Comparison of ENCODE assay signal across 12 cellular contexts in the genomic region with DNA sequence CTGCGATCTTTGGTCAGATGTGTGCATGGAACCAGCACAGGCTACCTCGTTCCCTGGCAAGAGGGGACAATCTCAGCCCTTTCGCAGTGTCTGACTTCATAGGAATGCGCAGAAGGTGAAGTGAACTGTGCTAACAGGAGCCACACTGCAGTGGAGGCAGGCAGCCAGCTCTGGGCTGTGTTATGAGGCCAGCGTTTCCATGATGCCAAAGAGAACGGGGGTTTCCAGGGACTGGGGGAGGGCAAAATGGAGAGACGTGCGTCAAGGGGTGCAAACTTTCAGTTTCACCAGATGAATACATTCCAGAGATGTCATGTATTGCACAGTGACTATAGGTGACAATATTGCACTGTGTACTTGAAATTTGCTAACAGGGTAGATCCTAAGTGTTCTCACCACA. TPM values are rescaled to one million over a fixed set of nuclear protein-coding genes. Genes with fewer than 3 reads are reported as not detected.
DNase-seq lines count a peak whose midpoint lies in the region; ATAC-seq and TF ChIP-seq lines count a peak whose summit lies in the region.
"Had no signal": no experiment of that assay in that cellular context is flagged by ENCODE, and none has a peak within 500 bp of the region (broad histone marks: within the 10 kb centered on the region; RNA-seq: fewer than 3 reads in every experiment).

No MANE protein-coding gene starts in this region.

- no peak overlapping the region for H4K8ac ChIP-seq in mesenchymal stem cell (ENCODE audit: low read length)

- peak in 1 of 2 donors; percentile 29 for DNase-seq in heart right ventricle
- no peak for DNase-seq in left ventricle myocardium inferior
- DNase-seq in T-helper 17 cell: no peak
- DNase-seq in cerebellum (ENCODE audit: low spot score): peak; percentile 22
- DNase-seq in mesenchymal stem cell: no peak
- no peak for DNase-seq in NCI-H226
- no peak for DNase-seq in HuH-7.5 (ENCODE audit: low spot score)
- DNase-seq: amniotic stem cell, KBM-7, NCI-H526, occipital lobe had no signal

- H3K4me3 Mint-ChIP-seq in T-helper 17 cell: no peak overlapping the region

- H3K14ac ChIP-seq in mesenchymal stem cell (ENCODE audit: low read length in 2 of 2): no peak overlapping the region

- H3K27me3 ChIP-seq in heart right ventricle (peaks cover 0 to 8% (median 0%) of the 10 kb centered on the region in 7 donors), left ventricle myocardium inferior (ENCODE audit: low read depth) (no peaks in the 10 kb centered on the region), mesenchymal stem cell (ENCODE audit: control insufficient read depth in 1 of 2, insufficient read depth in 1 of 2, low read length in 2 of 2) (no peaks in the 10 kb centered on the region)

- no peak overlapping the region for H2BK12ac ChIP-seq in mesenchymal stem cell (ENCODE audit: low read length in 2 of 2)

- H3K4me1 Mint-ChIP-seq in T-helper 17 cell: peaks cover 4% of the 10 kb centered on the region

- H3K4me2 ChIP-seq in mesenchymal stem cell (ENCODE audit: low read length, poor library complexity, severe bottlenecking): no peak overlapping the region

- no peak overlapping the region for H3K27ac Mint-ChIP-seq in T-helper 17 cell

- H3K4me1 ChIP-seq in heart right ventricle (peaks cover 0 to 4% (median 0%) of the 10 kb centered on the region in 9 donors), left ventricle myocardium inferior (peaks cover 4% of the 10 kb centered on the region), mesenchymal stem cell (ENCODE audit: control insufficient read depth, insufficient read depth, low read depth, low read length) (no peaks in the 10 kb centered on the region)

- H2AFZ ChIP-seq in mesenchymal stem cell (ENCODE audit: low read depth, low read length): no peak overlapping the region

- H3K9ac ChIP-seq in mesenchymal stem cell (ENCODE audit: low read length): no peak overlapping the region

- no peak overlapping the region for H4K91ac ChIP-seq in mesenchymal stem cell (ENCODE audit: low read length)

- no peak overlapping the region for H2AK5ac ChIP-seq in mesenchymal stem cell (ENCODE audit: low read length, severe bottlenecking)

- no peaks in the 10 kb centered on the region for H3K79me1 ChIP-seq in mesenchymal stem cell (replicated peaks; ENCODE audit: low read length, poor library complexity, severe bottlenecking)

- intact Hi-C loops in heart right ventricle (cut with DNase I) (loop anchor here in 7 of 10 donors (2.0 to 10.0 kb wide), 3 partner anchors 113 to 120 kb away; no protein-coding TSS in a partner anchor), left ventricle myocardium inferior (cut with micrococcal nuclease) (loop anchor here (5.0 kb wide), 1 partner anchor 120 kb away; no protein-coding TSS in a partner anchor)

- H3K4me3 ChIP-seq in heart right ventricle: no peak overlapping the region
- no peak overlapping the region for H3K4me3 ChIP-seq in left ventricle myocardium inferior
- H3K4me3 ChIP-seq in mesenchymal stem cell (ENCODE audit: insufficient read depth in 1 of 2, low read depth in 1 of 2, low read length in 2 of 2): no peak overlapping the region

- no peak overlapping the region for H3K4ac ChIP-seq in mesenchymal stem cell (ENCODE audit: low read depth in 1 of 2, low read length in 2 of 2)

- H3K27me3 Mint-ChIP-seq in T-helper 17 cell: no peaks in the 10 kb centered on the region

- ATAC-seq in heart right ventricle: peak in 6 of 8 donors; percentile 57 to 85 (median 79)
- ATAC-seq in T-helper 17 cell: peak; percentile 68
- no peak for ATAC-seq in HG03571 (IDR thresholded peaks at IDR 0.05; ENCODE audit: unreplicated experiment)

- H3K36me3 ChIP-seq in heart right ventricle (no peaks in the 10 kb centered on the region), left ventricle myocardium inferior (no peaks in the 10 kb centered on the region), mesenchymal stem cell (ENCODE audit: control insufficient read depth in 1 of 2, insufficient read depth in 2 of 2, low read depth in 1 of 2, low read length in 2 of 2) (no peaks in the 10 kb centered on the region)

- H3K36me3 Mint-ChIP-seq in T-helper 17 cell (ENCODE audit: low read depth): no peaks in the 10 kb centered on the region

- H3K23ac ChIP-seq in mesenchymal stem cell (ENCODE audit: low read length in 2 of 2): no peak overlapping the region

- WGBS in heart right ventricle, 2 donors: 79 to 80% methylated on average over 8 of the region's 8 CpGs
- 94% methylated on average over 6 of the region's 8 CpGs for WGBS in mesenchymal stem cell

- H2BK120ac ChIP-seq in mesenchymal stem cell (ENCODE audit: low read depth, low read length): no peak overlapping the region

- H2BK15ac ChIP-seq in mesenchymal stem cell (ENCODE audit: low read depth, poor library complexity, severe bottlenecking): no peak overlapping the region

- no peak overlapping the region for H3K18ac ChIP-seq in mesenchymal stem cell (ENCODE audit: low read depth in 1 of 2, low read length in 2 of 2)

- no peak for TF ChIP-seq CTCF in heart right ventricle (IDR thresholded peaks at IDR 0.05)
- no peak for TF ChIP-seq CTCF in left ventricle myocardium inferior (IDR thresholded peaks at IDR 0.05; ENCODE audit: borderline replicate concordance)

- no peak overlapping the region for H2BK5ac ChIP-seq in mesenchymal stem cell (ENCODE audit: low read depth, low read length, poor library complexity, severe bottlenecking)

- H3K9me3 ChIP-seq in heart right ventricle: no peaks in the 10 kb centered on the region
- no peaks in the 10 kb centered on the region for H3K9me3 ChIP-seq in left ventricle myocardium inferior (replicated peaks)
- H3K9me3 ChIP-seq in T-helper 17 cell (ENCODE audit: control insufficient read depth, low read length, poor library complexity, severe bottlenecking): no peaks in the 10 kb centered on the region
- no peaks in the 10 kb centered on the region for H3K9me3 ChIP-seq in mesenchymal stem cell (ENCODE audit: control insufficient read depth, low read length)

- H3K27ac ChIP-seq in heart right ventricle (no peak overlapping the region), left ventricle myocardium inferior (replicated peaks) (no peak overlapping the region), mesenchymal stem cell (ENCODE audit: low read length, poor library complexity, severe bottlenecking) (no peak overlapping the region)

RNA-seq across cellular contexts. Expression of gene CLDN34, which starts 30.4 kb away (rescaled TPM):
- total RNA-seq in heart right ventricle (not detected), left ventricle myocardium inferior (not detected), T-helper 17 cell (not detected), cerebellum (0.45 TPM)
- polyA plus RNA-seq in heart right ventricle: not detected
- 0.15 TPM for polyA plus RNA-seq in mesenchymal stem cell (2013, experiment 1 of 2)
- polyA plus RNA-seq in mesenchymal stem cell (2013, experiment 2 of 2): 0.04 TPM
